ENCODE assay signal across 12 cellular contexts in genomic region chr6:21371676-21372161, GRCh38.
DNase-seq lines count a peak whose midpoint lies in the region; TF ChIP-seq lines count a peak whose summit lies in the region.
"Had no signal": no experiment of that assay in that cellular context is flagged by ENCODE, and none has a peak within 500 bp of the region (broad histone marks: within the 10 kb centered on the region; RNA-seq: fewer than 3 reads in every experiment).

No MANE protein-coding gene starts in this region.

- H3K9ac ChIP-seq in SK-N-MC (ENCODE audit: insufficient read length), result peak overlapping the region; percentile 12
- H3K9ac ChIP-seq in Karpas-422 (ENCODE audit: low read length), result no peak overlapping the region

- no peak overlapping the region for H3K4me2 ChIP-seq in Karpas-422 (ENCODE audit: low read depth, low read length, poor library complexity, severe bottlenecking)

- DNase-seq in EL (peak; percentile 23), SK-N-MC (ENCODE audit: low read depth, low spot score) (no peak), cardiac muscle cell (ENCODE audit: low read depth in 1 of 2, low spot score in 1 of 2) (peak; percentile 36 to 51), renal cortical epithelial cell (ENCODE audit: low read depth) (peak; percentile 38), posterior cingulate gyrus (no peak), islet precursor cell (no peak), Karpas-422 (no peak), pons (ENCODE audit: low spot score) (no peak)
- DNase-seq: activated naive CD4-positive, alpha-beta T cell treated with anti-CD3 and anti-CD28 coated beads for 36 hours; CD4-positive, CD25-positive, alpha-beta regulatory T cell; NCI-H2107; pancreas had no signal

- intact Hi-C loops in posterior cingulate gyrus (cut with DNase I), result no loop called here

- H3K27ac ChIP-seq in SK-N-MC (no peak overlapping the region), cardiac muscle cell (peak overlapping the region; percentile 61), Karpas-422 (ENCODE audit: low read length) (no peak overlapping the region)
- H3K27ac ChIP-seq: pancreas had no signal

- H3K9me3 ChIP-seq in SK-N-MC (ENCODE audit: low read depth, low read length) (no peaks in the 10 kb centered on the region), cardiac muscle cell (ENCODE audit: low read depth) (no peaks in the 10 kb centered on the region), Karpas-422 (ENCODE audit: low read length) (no peaks in the 10 kb centered on the region)
- H3K9me3 ChIP-seq: pancreas had no signal

- no peak overlapping the region for H2AFZ ChIP-seq in Karpas-422 (ENCODE audit: low read length)

- H3K27me3 ChIP-seq in cardiac muscle cell (no peaks in the 10 kb centered on the region), Karpas-422 (ENCODE audit: low read length) (no peaks in the 10 kb centered on the region)
- H3K27me3 ChIP-seq: pancreas had no signal

- TF ChIP-seq CTCF in cardiac muscle cell (IDR thresholded peaks at IDR 0.05; ENCODE audit: low read depth, low read length), result no peak

- no peaks in the 10 kb centered on the region for H3K79me2 ChIP-seq in Karpas-422 (ENCODE audit: low read length)

- no peaks in the 10 kb centered on the region for H3K36me3 ChIP-seq in SK-N-MC (ENCODE audit: insufficient read depth, low read length)
- H3K36me3 ChIP-seq in cardiac muscle cell, result no peaks in the 10 kb centered on the region
- no peaks in the 10 kb centered on the region for H3K36me3 ChIP-seq in Karpas-422 (ENCODE audit: insufficient read depth, low read length)
- H3K36me3 ChIP-seq: pancreas had no signal

- 0 out of 2 replicates have a peak overlapping the region, but pooled peaks have one; percentile 44 for H3K4me3 ChIP-seq in SK-N-MC
- H3K4me3 ChIP-seq in cardiac muscle cell, result no peak overlapping the region
- no peak overlapping the region for H3K4me3 ChIP-seq in Karpas-422 (ENCODE audit: low read length)
- H3K4me3 ChIP-seq: pancreas had no signal

- H4K20me1 ChIP-seq in Karpas-422 (ENCODE audit: insufficient read depth, low read depth, low read length), result no peaks in the 10 kb centered on the region

- H3K4me1 ChIP-seq in cardiac muscle cell (ENCODE audit: low read depth), result peaks cover 16% of the 10 kb centered on the region
- peaks cover 8% of the 10 kb centered on the region for H3K4me1 ChIP-seq in Karpas-422 (ENCODE audit: low read length)
- H3K4me1 ChIP-seq: pancreas had no signal

- no peaks in the 10 kb centered on the region for H3K9me2 ChIP-seq in Karpas-422 (replicated peaks; ENCODE audit: insufficient read depth, low read length)

Comparison
In these comparisons a context has a peak if more than half of its experiments do, and no peak if none do; other contexts are left out.
1. DNase-seq: peak in EL (single experiment), cardiac muscle cell (2 of 2) and renal cortical epithelial cell (single experiment); none in SK-N-MC (single experiment), posterior cingulate gyrus (0 of 10), islet precursor cell (single experiment), Karpas-422 (single experiment) and pons (single experiment).